8 cellular contexts compared by ENCODE assay signal in genomic region chr12:122753213-122753571, GRCh38. TPM values are rescaled to one million over a fixed set of nuclear protein-coding genes. Genes with fewer than 3 reads are reported as not detected.
DNase-seq lines count a peak whose midpoint lies in the region; ATAC-seq, FAIRE-seq and TF ChIP-seq lines count a peak whose summit lies in the region.

No MANE protein-coding gene starts in this region.

- FAIRE-seq in small intestine (lab: Jason Lieb, UNC) = no peak

- peaks cover 2 to 5% of the 10 kb centered on the region in 2 donors for H3K36me3 ChIP-seq in small intestine (ENCODE audit: control insufficient read depth in 2 of 2, insufficient read depth in 2 of 2, low read length in 2 of 2)

- intact Hi-C loops in Right ventricle myocardium inferior (cut with DNase I) (loop anchor here (2.0 kb wide), 1 partner anchor 226 kb away; the partner anchor contains the start of genes KNTC1 and RSRC2), left ventricle myocardium superior (cut with micrococcal nuclease) (no loop called here), right cardiac atrium (cut with DNase I) (loop anchor here in 1 of 4 donors (5.0 kb wide), 1 partner anchor 116 kb away; no protein-coding TSS in a partner anchor)

- ATAC-seq in Right ventricle myocardium inferior = peak; percentile 18
- ATAC-seq in left ventricle myocardium superior = no peak
- ATAC-seq in right cardiac atrium = no peak

- no peaks in the 10 kb centered on the region for H3K9me3 ChIP-seq in right cardiac atrium (ENCODE audit: control insufficient read depth, low read length)
- no peaks in the 10 kb centered on the region for H3K9me3 ChIP-seq in small intestine (ENCODE audit: control insufficient read depth, low read depth)

- H3K27ac ChIP-seq in right cardiac atrium (ENCODE audit: low read length) = no peak overlapping the region
- peak overlapping the region; percentile 62 to 89 for H3K27ac ChIP-seq in small intestine (ENCODE audit: low read depth in 1 of 2, low read length in 1 of 2)

- H3K4me3 ChIP-seq in WI38 (ENCODE audit: low read depth, low read length) (peak overlapping the region; percentile 83), right cardiac atrium (ENCODE audit: low read length) (peak overlapping the region; percentile 70), small intestine (ENCODE audit: low read depth in 1 of 2, low read length in 2 of 2) (peak overlapping the region; percentile 64 to 81)

- H3K27me3 ChIP-seq in right cardiac atrium (ENCODE audit: control insufficient read depth, insufficient read depth) (no peaks in the 10 kb centered on the region), small intestine (ENCODE audit: control insufficient read depth in 2 of 2, insufficient read depth in 2 of 2, low read length in 2 of 2) (no peaks in the 10 kb centered on the region)

- DNase-seq in Right ventricle myocardium inferior (ENCODE audit: missing footprints) (no peak), left ventricle myocardium superior (no peak), right cardiac atrium (no peak), small intestine (peak; percentile 6), DMS114 treated with DMSO at 0.1 percent for 48 hours (lab: John Stamatoyannopoulos, UW; ENCODE audit: unreplicated experiment) (no peak), NCI-H2081 treated with DMSO at 0.1 percent for 48 hours (lab: John Stamatoyannopoulos, UW) (no peak), NCI-H187 (lab: John Stamatoyannopoulos, UW) (no peak)

- no peak for TF ChIP-seq CTCF in WI38 (IDR thresholded peaks at IDR 0.05; ENCODE audit: low read depth, low read length)

- 4% methylated on average over 8 of the region's 8 CpGs for WGBS in right cardiac atrium
- 1 to 3% (median 2%) methylated on average over 8 of the region's 8 CpGs for WGBS in small intestine, 3 donors

- H3K4me1 ChIP-seq in right cardiac atrium (ENCODE audit: control insufficient read depth, insufficient read depth, low read length) = no peaks in the 10 kb centered on the region
- H3K4me1 ChIP-seq in small intestine (ENCODE audit: control insufficient read depth in 2 of 2, insufficient read depth in 1 of 2, low read depth in 1 of 2, low read length in 1 of 2) = peaks cover 0 to 7% of the 10 kb centered on the region in 2 donors

RNA-seq across cellular contexts. Expression of gene DENR, which starts 0.6 kb away (rescaled TPM):
- total RNA-seq in Right ventricle myocardium inferior = 28.1 TPM
- 23.2 TPM for total RNA-seq in left ventricle myocardium superior
- total RNA-seq in right cardiac atrium = 10 to 100 TPM; 25.1 to 26.5 (median 26.0) TPM
- polyA plus RNA-seq in right cardiac atrium = 16.5 TPM
- 10 to 100 TPM; 23.7 to 37.5 (median 25.9) TPM for polyA plus RNA-seq in small intestine

RNA-seq across cellular contexts. Expression of gene CCDC62, which starts 21.2 kb away (rescaled TPM):
- total RNA-seq in Right ventricle myocardium inferior = 0.49 TPM
- total RNA-seq in left ventricle myocardium superior = 0.59 TPM
- 1 to 10 TPM in 2 of 4 donors, under 1 TPM in 2; 0.88 to 1.4 (median 1.1) TPM for total RNA-seq in right cardiac atrium
- 0.07 TPM for polyA plus RNA-seq in right cardiac atrium
- polyA plus RNA-seq in small intestine = under 1 TPM in 2 of 3 donors, not detected in 1; 0.13 to 0.27 TPM

RNA-seq across cellular contexts. Expression of gene HCAR1, which starts 22.5 kb away (rescaled TPM):
- total RNA-seq in Right ventricle myocardium inferior (0.08 TPM), left ventricle myocardium superior (0.12 TPM), right cardiac atrium (under 1 TPM in 3 of 4 donors, not detected in 1; 0.08 to 0.12 (median 0.11) TPM)
- polyA plus RNA-seq in right cardiac atrium (0.20 TPM), small intestine (under 1 TPM in 1 of 3 donors, not detected in 2; 0.16 TPM)

RNA-seq across cellular contexts. Expression of gene HCAR3, which starts 36.6 kb away (rescaled TPM):
- total RNA-seq in Right ventricle myocardium inferior (0.16 TPM), left ventricle myocardium superior (0.12 TPM), right cardiac atrium (not detected)
- polyA plus RNA-seq in right cardiac atrium (0.05 TPM), small intestine (under 1 TPM in 2 of 3 donors, not detected in 1; 0.15 to 0.27 TPM)

RNA-seq across cellular contexts. Expression of gene HCAR2, which starts 50.0 kb away (rescaled TPM):
- total RNA-seq in Right ventricle myocardium inferior (0.46 TPM), left ventricle myocardium superior (0.17 TPM), right cardiac atrium (under 1 TPM in 1 of 4 donors, not detected in 3; 0.58 TPM)
- polyA plus RNA-seq in right cardiac atrium (0.16 TPM), small intestine (under 1 TPM in 1 of 3 donors, not detected in 2; 0.52 TPM)
